In genomic region chr17:1294157-1294717, GRCh38 we compare ENCODE assay signal across 10 cellular contexts. TPM values are rescaled to one million over a fixed set of nuclear protein-coding genes. Genes with fewer than 3 reads are reported as not detected.
DNase-seq lines count a peak whose midpoint lies in the region; ATAC-seq and TF ChIP-seq lines count a peak whose summit lies in the region.
"Had no signal": no experiment of that assay in that cellular context is flagged by ENCODE, and none has a peak within 500 bp of the region (broad histone marks: within the 10 kb centered on the region; RNA-seq: fewer than 3 reads in every experiment).

No MANE protein-coding gene starts in this region.

- no peak for ATAC-seq in HG03039 (IDR thresholded peaks at IDR 0.05; ENCODE audit: unreplicated experiment)

- H3K9me3 Mint-ChIP-seq in immature natural killer cell (no peaks in the 10 kb centered on the region), MCF 10A (ENCODE audit: unreplicated experiment) (no peaks in the 10 kb centered on the region)

- peaks cover 83% of the 10 kb centered on the region in 2 donors for H3K4me1 Mint-ChIP-seq in immature natural killer cell
- no peaks in the 10 kb centered on the region for H3K4me1 Mint-ChIP-seq in MCF 10A (ENCODE audit: insufficient read depth, unreplicated experiment)

- CTCF ChIA-PET in MCF 10A (lab: Yijun Ruan, JAX) = interaction anchor here (0.7 to 0.9 kb wide), 2 partner anchors 71 to 147 kb away, joined by 4 to 5 read pairs; no protein-coding TSS in a partner anchor
- CTCF ChIA-PET in HEK293T (lab: Yijun Ruan, JAX) = no interaction called here

- peak; percentile 49 to 72 for DNase-seq in NOMO-1 (lab: John Stamatoyannopoulos, UW; ENCODE audit: unreplicated experiment in 2 of 2)
- peak; percentile 63 to 65 for DNase-seq in activated CD8-positive, alpha-beta memory T cell treated with anti-CD3 and anti-CD28 coated beads for 4 hours (ENCODE audit: low read depth in 2 of 2)
- DNase-seq in immature natural killer cell = peak; percentile 96 to 97 (median 96)
- DNase-seq in stimulated activated CD8-positive, alpha-beta memory T cell treated with anti-CD3 and anti-CD28 coated beads, Interleukin-4, amount 100 ng/mL, for 4 hours (ENCODE audit: low read depth in 2 of 2, low spot score in 1 of 2) = peak; percentile 48 to 67
- no peak for DNase-seq in NCI-H510A treated with DMSO at 0.1 percent for 48 hours (lab: John Stamatoyannopoulos, UW)
- no peak for DNase-seq in MCF 10A (ENCODE audit: unreplicated experiment)
- no peak for DNase-seq in HEK293T (ENCODE audit: extremely low spot score)
- DNase-seq: NCI-H526 treated with DMSO at 0.1 percent for 48 hours had no signal

- no peak for TF ChIP-seq CTCF in MCF 10A (IDR thresholded peaks at IDR 0.05; ENCODE audit: unreplicated experiment)

- H3K36me3 Mint-ChIP-seq in immature natural killer cell = peaks cover 0 to 9% (median 4%) of the 10 kb centered on the region in 3 donors
- H3K36me3 Mint-ChIP-seq in MCF 10A (ENCODE audit: insufficient read depth, unreplicated experiment) = no peaks in the 10 kb centered on the region

- no TSS peak for BruUV-seq in MCF 10A (replicated peaks; lab: Mats Ljungman, UMichigan)

- H3K27me3 Mint-ChIP-seq in immature natural killer cell (ENCODE audit: low read depth in 3 of 3) (peaks cover 24 to 47% (median 32%) of the 10 kb centered on the region in 3 donors), MCF 10A (ENCODE audit: insufficient read depth, unreplicated experiment) (peaks cover 22% of the 10 kb centered on the region)

- POLR2A ChIA-PET in MCF 10A (lab: Yijun Ruan, JAX) = no interaction called here
- POLR2A ChIA-PET in HEK293T (lab: Yijun Ruan, JAX) = no interaction called here

- intact Hi-C loops in MCF 10A (cut with micrococcal nuclease) = no loop called here

- H3K4me3 Mint-ChIP-seq in immature natural killer cell (peak overlapping the region; percentile 69 to 77 (median 75)), MCF 10A (ENCODE audit: unreplicated experiment) (no peak overlapping the region)

- H3K27ac Mint-ChIP-seq in immature natural killer cell (peak overlapping the region; percentile 88 to 96 (median 94)), MCF 10A (ENCODE audit: low read depth, unreplicated experiment) (no peak overlapping the region)

TF ChIP-seq in HEK293T, 16 proteins besides CTCF, POLR2A, EP300 and RAD21:
- TF ChIP-seq L3MBTL2 (conservative IDR thresholded peaks at IDR 0.05) (no peak), LEF1 (IDR thresholded peaks at IDR 0.05; ENCODE audit: borderline replicate concordance) (no peak), ELF4 (IDR thresholded peaks at IDR 0.05) (no peak), TARDBP (IDR thresholded peaks at IDR 0.05) (no peak), FOXK2 (IDR thresholded peaks at IDR 0.05) (no peak), SP1 (IDR thresholded peaks at IDR 0.05) (no peak), HDGF (IDR thresholded peaks at IDR 0.05; ENCODE audit: borderline replicate concordance) (no peak), FOXA1 (IDR thresholded peaks at IDR 0.05) (no peak), ARNT (IDR thresholded peaks at IDR 0.05) (no peak), CTBP1 (IDR thresholded peaks at IDR 0.05; ENCODE audit: borderline replicate concordance) (no peak), NFRKB (IDR thresholded peaks at IDR 0.05) (no peak), SUZ12 (IDR thresholded peaks at IDR 0.05) (no peak), PKNOX1 (IDR thresholded peaks at IDR 0.05) (no peak), BHLHE40 (IDR thresholded peaks at IDR 0.05; ENCODE audit: borderline replicate concordance) (no peak), ZNF384 (IDR thresholded peaks at IDR 0.05) (no peak)

RNA-seq across cellular contexts. Expression of gene TRARG1, which starts 14.8 kb away (rescaled TPM):
- polyA plus RNA-seq in immature natural killer cell = under 1 TPM in 1 of 3 donors, not detected in 2; 0.62 TPM
- total RNA-seq in MCF 10A (2022) = not detected in 2 replicates
- total RNA-seq: upper lobe of left lung had no signal

RNA-seq across cellular contexts. Expression of gene BHLHA9, which starts 24.0 kb away (rescaled TPM):
- not detected for polyA plus RNA-seq in immature natural killer cell
- not detected in 2 replicates for total RNA-seq in MCF 10A (2022)
- total RNA-seq: upper lobe of left lung had no signal

Comparison
In these comparisons a context has a peak if more than half of its experiments do, and no peak if none do; other contexts are left out.
1. DNase-seq: peak in NOMO-1 (2 of 2), activated CD8-positive, alpha-beta memory T cell treated with anti-CD3 and anti-CD28 coated beads for 4 hours (2 of 2), immature natural killer cell (3 of 3) and stimulated activated CD8-positive, alpha-beta memory T cell treated with anti-CD3 and anti-CD28 coated beads, Interleukin-4, amount 100 ng/mL, for 4 hours (2 of 2); none in NCI-H510A treated with DMSO at 0.1 percent for 48 hours (single experiment), MCF 10A (single experiment) and HEK293T (single experiment).